In the genomic region with DNA sequence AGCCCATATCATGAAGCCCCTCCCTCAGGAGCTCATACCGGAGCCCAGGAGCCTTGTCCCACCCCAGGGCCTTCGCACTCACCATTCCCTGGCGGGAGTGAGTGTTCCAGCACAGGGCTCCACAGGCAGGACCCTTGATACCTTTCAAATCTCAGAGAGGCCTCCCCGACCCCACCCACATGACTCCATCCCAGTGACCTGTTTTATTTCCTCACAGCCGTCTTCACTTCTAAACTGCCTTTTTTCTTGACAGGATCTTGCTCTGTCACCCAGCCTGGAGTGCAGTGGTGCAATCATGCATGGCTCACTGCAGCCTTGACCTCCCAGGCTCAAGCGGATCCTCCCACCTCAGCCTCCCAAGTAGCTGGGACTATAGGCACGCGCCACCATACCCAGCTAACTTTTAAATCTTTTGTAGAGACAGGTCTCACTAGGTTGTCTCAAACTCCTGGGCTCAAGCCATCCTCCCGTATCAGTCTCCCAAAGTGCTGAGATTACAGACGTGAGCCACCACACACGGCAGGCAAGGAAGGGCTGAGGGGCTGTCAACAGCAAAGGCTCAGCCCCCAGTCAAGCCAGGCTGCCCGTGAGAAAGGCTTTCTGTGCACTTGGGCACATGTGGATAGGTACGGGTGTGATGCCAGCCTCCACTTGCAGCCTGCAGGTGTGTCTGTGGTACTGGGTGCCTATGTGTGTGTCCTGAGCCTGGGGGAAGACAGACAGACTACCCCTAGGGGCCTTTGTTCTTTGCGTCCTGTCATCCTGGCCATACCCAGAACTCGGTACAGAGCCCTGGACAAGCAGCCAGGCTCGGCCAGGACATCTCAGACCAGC, we compare ENCODE assay signal across 1 cellular context.
TF ChIP-seq lines count a peak whose summit lies in the region.

No MANE protein-coding gene starts in this region.

TF ChIP-seq in GM12878, 131 proteins besides CTCF, POLR2A, EP300 and RAD21:
- TF ChIP-seq SUZ12 (IDR thresholded peaks at IDR 0.05; ENCODE audit: unreplicated experiment): no peak
- no peak for TF ChIP-seq KDM1A (IDR thresholded peaks at IDR 0.05; ENCODE audit: borderline replicate concordance)
- no peak for TF ChIP-seq SRF (IDR thresholded peaks at IDR 0.05; ENCODE audit: low read depth in 2 of 2, low read length in 2 of 2)
- TF ChIP-seq, protein P1, sequence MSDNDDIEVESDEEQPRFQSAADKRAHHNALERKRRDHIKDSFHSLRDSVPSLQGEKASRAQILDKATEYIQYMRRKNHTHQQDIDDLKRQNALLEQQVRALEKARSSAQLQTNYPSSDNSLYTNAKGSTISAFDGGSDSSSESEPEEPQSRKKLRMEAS (IDR thresholded peaks at IDR 0.05; ENCODE audit: low read depth, low read length): no peak
TF ChIP-seq in GM12878: peak in this region for 0.
